ENCODE assay signal across 29 cellular contexts in genomic region chr10:101246639-101247038, GRCh38. TPM values are rescaled to one million over a fixed set of nuclear protein-coding genes. Genes with fewer than 3 reads are reported as not detected.
A peak's percentile ranks its signal among the peaks of the same experiment; 100 is the strongest.
DNase-seq lines count a peak whose midpoint lies in the region; TF ChIP-seq lines count a peak whose summit lies in the region.
"Had no signal": no experiment of that assay in that cellular context is flagged by ENCODE, and none has a peak within 500 bp of the region (broad histone marks: within the 10 kb centered on the region; RNA-seq: fewer than 3 reads in every experiment).

No MANE protein-coding gene starts in this region.

- H3K4me3 ChIP-seq in HEK293 (ENCODE audit: low read depth, low read length) (no peak overlapping the region), Caco-2 (ENCODE audit: low read depth, low read length) (no peak overlapping the region)
- H3K4me3 ChIP-seq: A549; BLaER1; BLaER1 treated with 17β-estradiol and CSF1 and Interleukin-3, amounts not matched to agents 10 nM and 100 nM had no signal

- H3K4me1 ChIP-seq in HEK293 (ENCODE audit: control insufficient read depth, insufficient read depth, low read length): no peaks in the 10 kb centered on the region
- H3K4me1 ChIP-seq in Caco-2: no peaks in the 10 kb centered on the region
- H3K4me1 ChIP-seq: BE2C, BLaER1 had no signal

- H3K9me3 ChIP-seq in HEK293 (ENCODE audit: control insufficient read depth, insufficient read depth, low read depth, low read length) (no peaks in the 10 kb centered on the region), Caco-2 (no peaks in the 10 kb centered on the region)
- H3K9me3 ChIP-seq: A549; BE2C; BLaER1; BLaER1 treated with 17β-estradiol and CSF1 and Interleukin-3, amounts not matched to agents 10 nM and 100 nM had no signal

- H3K27me3 Mint-ChIP-seq in Caco-2 (ENCODE audit: insufficient read depth, unreplicated experiment): peaks cover 20% of the 10 kb centered on the region

- POLR2A ChIA-PET in HEK293 (lab: Yijun Ruan, JAX) (no interaction called here), Caco-2 (lab: Charles Lee) (interaction anchor here (0.6 kb wide), 1 partner anchor 261 kb away, joined by 3 read pairs; no protein-coding TSS in a partner anchor)

- H3K27ac ChIP-seq in HEK293 (ENCODE audit: extremely low read depth, low read depth, low read length): no peak overlapping the region
- H3K27ac ChIP-seq: 22Rv1; A549; BLaER1; BLaER1 treated with 17β-estradiol and CSF1 and Interleukin-3, amounts not matched to agents 10 nM and 100 nM; C4-2B had no signal

- no peak for DNase-seq in Caco-2
- DNase-seq: 8988T; ACHN; AML-193; BE2C; C1 segment of cervical spinal cord; Calu3; CD4-positive, alpha-beta memory T cell; CD4-positive, alpha-beta T cell; CD4-positive, CD25-positive, alpha-beta regulatory T cell; CD8-positive, alpha-beta memory T cell; CD8-positive, alpha-beta T cell; COR-L47; DMS 273 treated with DMSO at 0.1 percent for 48 hours; DMS153; DMS53; DMS79; DMS79 treated with DMSO at 0.1 percent for 48 hours; DND-41; EL had no signal

- intact Hi-C loops in Caco-2 (cut with micrococcal nuclease; ENCODE audit: unreplicated experiment): no loop called here

- H3K27ac Mint-ChIP-seq in Caco-2 (ENCODE audit: unreplicated experiment): no peak overlapping the region
- H3K27ac Mint-ChIP-seq: B cell; CD14-positive monocyte; CD4-positive, alpha-beta memory T cell; CD4-positive, alpha-beta T cell; CD4-positive, CD25-positive, alpha-beta regulatory T cell; CD8-positive, alpha-beta T cell had no signal

- H3K27me3 ChIP-seq in Caco-2 (replicated peaks; ENCODE audit: control insufficient read depth, insufficient read depth, low read length): peaks cover 2% of the 10 kb centered on the region; the same call in 1 of the 2 replicates
- H3K27me3 ChIP-seq: BE2C had no signal

- no peaks in the 10 kb centered on the region for H3K9me3 Mint-ChIP-seq in Caco-2 (ENCODE audit: unreplicated experiment)
- H3K9me3 Mint-ChIP-seq: CD4-positive, alpha-beta T cell; CD8-positive, alpha-beta memory T cell; CD8-positive, alpha-beta T cell had no signal

- no TSS peak for BruUV-seq in Caco-2 (replicated peaks; lab: Mats Ljungman, UMichigan)

- TF ChIP-seq CTCF in HEK293 (tag by site-specific recombination; IDR thresholded peaks at IDR 0.05) (no peak), Caco-2 (IDR thresholded peaks at IDR 0.05; ENCODE audit: insufficient read depth in 1 of 2, low read depth in 1 of 2, low read length in 1 of 2, severe bottlenecking in 1 of 2, unreplicated experiment in 1 of 2) (no peak)

- CTCF ChIA-PET in HEK293 (lab: Yijun Ruan, JAX): no interaction called here
- CTCF ChIA-PET in Caco-2 (lab: Charles Lee): no interaction called here

- no peaks in the 10 kb centered on the region for H3K36me3 ChIP-seq in HEK293 (ENCODE audit: control insufficient read depth in 2 of 2, insufficient read depth in 1 of 2, low read length in 2 of 2)
- no peaks in the 10 kb centered on the region for H3K36me3 ChIP-seq in Caco-2 (ENCODE audit: control insufficient read depth, insufficient read depth, low read length)
- H3K36me3 ChIP-seq: BE2C; BLaER1; BLaER1 treated with 17β-estradiol and CSF1 and Interleukin-3, amounts not matched to agents 10 nM and 100 nM had no signal

- no peak overlapping the region for H3K4me3 Mint-ChIP-seq in Caco-2 (ENCODE audit: unreplicated experiment)
- H3K4me3 Mint-ChIP-seq: B cell; CD4-positive, alpha-beta memory T cell; CD4-positive, alpha-beta T cell; CD4-positive, CD25-positive, alpha-beta regulatory T cell; CD8-positive, alpha-beta memory T cell; CD8-positive, alpha-beta T cell had no signal

- no peaks in the 10 kb centered on the region for H3K4me1 Mint-ChIP-seq in Caco-2 (ENCODE audit: low read depth, unreplicated experiment)
- H3K4me1 Mint-ChIP-seq: B cell; CD4-positive, alpha-beta memory T cell; CD4-positive, CD25-positive, alpha-beta regulatory T cell; CD8-positive, alpha-beta memory T cell had no signal

- no peaks in the 10 kb centered on the region for H3K36me3 Mint-ChIP-seq in Caco-2 (ENCODE audit: insufficient read depth, unreplicated experiment)
- H3K36me3 Mint-ChIP-seq: CD14-positive monocyte; CD4-positive, alpha-beta memory T cell; CD4-positive, CD25-positive, alpha-beta regulatory T cell; CD8-positive, alpha-beta memory T cell; CD8-positive, alpha-beta T cell had no signal

TF ChIP-seq in HEK293, 187 proteins besides CTCF, POLR2A, EP300 and RAD21:
- TF ChIP-seq PRDM1 (tag by site-specific recombination; IDR thresholded peaks at IDR 0.05) (peak; percentile 91), ZNF175 (tag by site-specific recombination; IDR thresholded peaks at IDR 0.05) (no peak)

RNA-seq across cellular contexts. Expression of gene LBX1, which starts 17.4 kb away (rescaled TPM):
- total RNA-seq in Caco-2 (2022): not detected in 2 replicates
- total RNA-seq: A673; B cell; Calu3; CD4-positive, alpha-beta memory T cell; CD4-positive, alpha-beta T cell; CD4-positive, CD25-positive, alpha-beta regulatory T cell; CD8-positive, alpha-beta memory T cell; CD8-positive, alpha-beta T cell had no signal
